Comparison of ENCODE assay signal across 8 cellular contexts in the genomic region with DNA sequence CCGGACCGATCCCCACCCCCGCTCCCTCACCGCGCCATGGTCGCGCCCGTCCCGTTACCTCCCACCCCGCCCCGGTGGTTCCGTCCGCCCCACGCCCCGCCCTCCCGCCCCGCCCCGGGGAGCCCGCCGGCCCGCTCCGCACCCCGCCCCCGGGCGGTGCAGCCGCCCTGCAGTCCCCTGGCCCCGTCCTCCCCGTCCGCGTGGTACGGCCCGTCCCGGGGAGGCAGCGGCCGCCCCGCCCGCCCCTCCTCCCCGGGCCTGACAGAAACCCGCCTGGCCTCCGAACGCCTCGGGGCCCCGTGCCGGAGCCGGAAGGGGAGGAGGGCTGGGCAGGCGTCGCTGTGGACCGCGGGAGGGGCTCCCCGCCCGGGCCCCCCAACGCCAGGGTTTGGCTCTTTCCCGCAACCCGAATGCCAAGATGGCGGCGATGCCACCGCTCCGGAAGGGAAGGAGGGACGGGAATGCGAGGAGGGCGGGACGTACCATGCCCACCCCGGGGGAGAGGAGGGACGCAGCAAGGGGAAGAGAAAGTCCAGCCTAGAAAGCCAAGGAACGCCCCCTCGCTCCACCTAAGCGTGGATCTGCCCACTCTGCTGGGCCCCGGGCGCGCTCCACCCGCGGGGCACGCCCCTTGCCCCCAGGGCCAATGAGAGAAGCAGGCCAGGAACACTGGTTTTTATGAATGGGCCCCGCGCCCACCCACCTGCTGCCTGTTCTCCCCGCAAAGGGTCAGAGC. TPM values are rescaled to one million over a fixed set of nuclear protein-coding genes. Genes with fewer than 3 reads are reported as not detected.
DNase-seq lines count a peak whose midpoint lies in the region; ATAC-seq and TF ChIP-seq lines count a peak whose summit lies in the region.

A gene (minus strand): TSS at position 56 of the 736 bp plus-strand sequence. CDS start 132 bp downstream, outside the sequence.

- H3K27ac ChIP-seq in C4-2B: peak within 1 kb of the TSS; percentile 94

- DNase-seq in NCI-H748 treated with DMSO at 0.1 percent for 48 hours (lab: John Stamatoyannopoulos, UW) (peak; percentile 92), dedifferentiated amniotic fluid mesenchymal stem cell (ENCODE audit: extremely low spot score) (peak; percentile 97), left lobe of liver (ENCODE audit: low spot score) (peak; percentile 97)
- DNase-seq in activated CD4-positive, alpha-beta T cell treated with anti-CD3 and anti-CD28 coated beads, Interleukin-2, amount 50 U/mL, for 24 hours (ENCODE audit: low read depth in 1 of 2, low spot score in 1 of 2): peak; percentile 59 to 82
- peak; percentile 85 to 91 for DNase-seq in stimulated activated CD4-positive, alpha-beta T cell treated with anti-CD3 and anti-CD28 coated beads, Interleukin-2, amount 100 ng/mL, for 24 hours

- ATAC-seq in GM19395 (IDR thresholded peaks at IDR 0.05; ENCODE audit: unreplicated experiment) (peak; percentile 83), HG03558 (IDR thresholded peaks at IDR 0.05; ENCODE audit: extremely low read depth, unreplicated experiment) (peak; percentile 55), left lobe of liver (peak; percentile 93)

- no peak for TF ChIP-seq CTCF in C4-2B (conservative IDR thresholded peaks at IDR 0.05)

RNA-seq across cellular contexts. Expression of the gene that starts here (rescaled TPM):
- 19.8 TPM for total RNA-seq in left lobe of liver

Comparison
In these comparisons a context has a peak if more than half of its experiments do, and no peak if none do; other contexts are left out.
1. Peak in every context shown above with its lines: DNase-seq, ATAC-seq and H3K27ac ChIP-seq.